ENCODE assay signal across 8 cellular contexts in the genomic region with DNA sequence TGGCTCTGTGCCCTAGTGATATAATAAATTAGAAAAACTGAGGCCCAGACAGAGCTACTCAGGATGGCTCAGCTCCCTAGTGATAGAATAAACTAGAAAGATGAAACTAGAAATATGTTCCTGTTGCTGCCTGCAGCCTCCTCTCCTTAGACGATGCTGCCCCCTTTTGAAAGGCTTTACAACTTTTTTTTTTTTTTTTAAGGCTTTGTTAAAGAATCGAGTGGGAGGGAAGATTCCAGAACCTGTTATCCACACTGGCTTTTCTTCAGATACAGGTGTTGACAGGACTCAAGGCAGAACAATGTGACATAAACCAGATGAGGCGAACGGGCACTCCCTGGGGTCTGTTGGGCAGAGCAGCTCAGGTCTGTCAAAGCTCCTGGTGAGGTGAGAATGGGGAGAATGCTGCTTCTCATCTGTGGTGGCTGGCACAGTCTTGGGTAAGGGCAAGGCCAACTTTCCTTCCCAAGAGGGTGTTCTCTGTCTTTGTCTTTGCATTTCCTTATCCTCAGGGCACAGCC.
DNase-seq lines count a peak whose midpoint lies in the region; ATAC-seq and TF ChIP-seq lines count a peak whose summit lies in the region.

No MANE protein-coding gene starts in this region.

- no peak overlapping the region for H3K4me3 ChIP-seq in WI38 (ENCODE audit: low read depth, low read length)

- DNase-seq in DMS114 treated with DMSO at 0.1 percent for 48 hours (lab: John Stamatoyannopoulos, UW; ENCODE audit: unreplicated experiment): peak; percentile 26
- peak; percentile 43 for DNase-seq in KBM-7
- DNase-seq in left ventricle myocardium superior: no peak
- DNase-seq in superior temporal gyrus (ENCODE audit: extremely low spot score): peak; percentile 84
- no peak for DNase-seq in NCI-H82 treated with DMSO at 0.1 percent for 48 hours (lab: John Stamatoyannopoulos, UW; ENCODE audit: unreplicated experiment)
- no peak for DNase-seq in stimulated activated CD4-positive, alpha-beta T cell treated with anti-CD3 and anti-CD28 coated beads, Interleukin-12 subunit alpha, Interleukin-12 subunit beta, amount 100 ng/mL, for 4 hours

- TF ChIP-seq CTCF in WI38 (IDR thresholded peaks at IDR 0.05; ENCODE audit: low read depth, low read length): peak; percentile 47

- in situ Hi-C loops in KBM-7 (cut with MboI; ENCODE audit: low pct_unique_long_range_greater_than_20kb, low sequenced_read_pairs): no loop called here

- ATAC-seq in left ventricle myocardium superior (peak; percentile 77), GM21576 (IDR thresholded peaks at IDR 0.05; ENCODE audit: unreplicated experiment) (no peak)

- intact Hi-C loops in left ventricle myocardium superior (cut with micrococcal nuclease): no loop called here

Comparison
In these comparisons a context has a peak if more than half of its experiments do, and no peak if none do; other contexts are left out.
1. DNase-seq: peak in DMS114 treated with DMSO at 0.1 percent for 48 hours (single experiment), KBM-7 (single experiment) and superior temporal gyrus (single experiment); none in left ventricle myocardium superior (single experiment), NCI-H82 treated with DMSO at 0.1 percent for 48 hours (single experiment) and stimulated activated CD4-positive, alpha-beta T cell treated with anti-CD3 and anti-CD28 coated beads, Interleukin-12 subunit alpha, Interleukin-12 subunit beta, amount 100 ng/mL, for 4 hours (single experiment).